ENCODE assay signal across 8 cellular contexts in genomic region chr19:47130120-47130588, GRCh38. TPM values are rescaled to one million over a fixed set of nuclear protein-coding genes. Genes with fewer than 3 reads are reported as not detected.
DNase-seq lines count a peak whose midpoint lies in the region; ATAC-seq, FAIRE-seq and TF ChIP-seq lines count a peak whose summit lies in the region.

No MANE protein-coding gene starts in this region.

- ATAC-seq in SK-N-SH treated with all-trans-retinoic acid at 6 μM for 48 hours (no peak), HG02970 (IDR thresholded peaks at IDR 0.05; ENCODE audit: low FRiP score, unreplicated experiment) (no peak), HG02763 (IDR thresholded peaks at IDR 0.05; ENCODE audit: unreplicated experiment) (no peak)
- no peak for ATAC-seq in stimulated activated naive CD8-positive, alpha-beta T cell treated with anti-CD3 and anti-CD28 coated beads, Interleukin-15, amount 100 ng/mL, for 72 hours

- intact Hi-C loops in activated T-helper 1 cell treated with anti-CD3 and anti-CD28 coated beads, Interleukin-12 subunit alpha, Interleukin-12 subunit beta, Interleukin-2, Interleukin-4 antibody, amounts not matched to agents 30 ng/mL and 10 ng/mL and 1 ng/mL, durations not matched to agents 14 hours and 24 hours and 36 hours (cut with micrococcal nuclease): loop anchor here (1.0 to 2.0 kb wide), 5 partner anchors 17 to 144 kb away; partner anchors contain the start of genes INAFM1 and ZC3H4
- intact Hi-C loops in kidney (cut with DNase I): no loop called here

- H3K27ac ChIP-seq in SK-N-SH (ENCODE audit: low read depth in 2 of 2, low read length in 1 of 2): peak overlapping the region; percentile 20 to 50; a peak in 2 of 4 replicates
- peak overlapping the region in 1 of 2 donors; percentile 89 for H3K27ac ChIP-seq in kidney (ENCODE audit: low read depth in 2 of 2, low read length in 2 of 2)

- peaks cover 35% of the 10 kb centered on the region for H4K20me1 ChIP-seq in SK-N-SH (ENCODE audit: insufficient read depth)

- peaks cover 51% of the 10 kb centered on the region for H3K4me1 Mint-ChIP-seq in activated T-helper 1 cell treated with anti-CD3 and anti-CD28 coated beads, Interleukin-12 subunit alpha, Interleukin-12 subunit beta, Interleukin-2, Interleukin-4 antibody, amounts not matched to agents 30 ng/mL and 10 ng/mL and 1 ng/mL, durations not matched to agents 14 hours and 24 hours and 36 hours (ENCODE audit: low read depth)
- H3K4me1 Mint-ChIP-seq in stimulated activated naive CD8-positive, alpha-beta T cell treated with anti-CD3 and anti-CD28 coated beads, Interleukin-15, amount 100 ng/mL, for 72 hours: peaks cover 54% of the 10 kb centered on the region

- TF ChIP-seq CTCF in SK-N-SH (IDR thresholded peaks at IDR 0.05) (no peak), kidney (IDR thresholded peaks at IDR 0.05; ENCODE audit: borderline replicate concordance, extremely low read depth, insufficient read depth) (no peak)

- H3K79me2 ChIP-seq in SK-N-SH (ENCODE audit: insufficient read depth): peaks cover 44% of the 10 kb centered on the region

- DNase-seq in SK-N-SH (no peak), kidney (no peak), NCI-H226 (no peak)
- no peak for DNase-seq in activated T-helper 1 cell treated with anti-CD3 and anti-CD28 coated beads, Interleukin-12 subunit alpha, Interleukin-12 subunit beta, Interleukin-2, Interleukin-4 antibody, amounts not matched to agents 30 ng/mL and 10 ng/mL and 1 ng/mL, durations not matched to agents 14 hours and 24 hours and 36 hours (ENCODE audit: low spot score)
- DNase-seq in stimulated activated naive CD8-positive, alpha-beta T cell treated with anti-CD3 and anti-CD28 coated beads, Interleukin-15, amount 100 ng/mL, for 72 hours: no peak

- no peak for FAIRE-seq in kidney (lab: Jason Lieb, UNC)

- H3K27me3 Mint-ChIP-seq in activated T-helper 1 cell treated with anti-CD3 and anti-CD28 coated beads, Interleukin-12 subunit alpha, Interleukin-12 subunit beta, Interleukin-2, Interleukin-4 antibody, amounts not matched to agents 30 ng/mL and 10 ng/mL and 1 ng/mL, durations not matched to agents 14 hours and 24 hours and 36 hours (ENCODE audit: insufficient read depth): peaks cover 4% of the 10 kb centered on the region
- no peaks in the 10 kb centered on the region for H3K27me3 Mint-ChIP-seq in stimulated activated naive CD8-positive, alpha-beta T cell treated with anti-CD3 and anti-CD28 coated beads, Interleukin-15, amount 100 ng/mL, for 72 hours

- no peaks in the 10 kb centered on the region for H3K27me3 ChIP-seq in SK-N-SH (ENCODE audit: insufficient read depth)

- peak overlapping the region; percentile 97 for H3K27ac Mint-ChIP-seq in activated T-helper 1 cell treated with anti-CD3 and anti-CD28 coated beads, Interleukin-12 subunit alpha, Interleukin-12 subunit beta, Interleukin-2, Interleukin-4 antibody, amounts not matched to agents 30 ng/mL and 10 ng/mL and 1 ng/mL, durations not matched to agents 14 hours and 24 hours and 36 hours
- H3K27ac Mint-ChIP-seq in stimulated activated naive CD8-positive, alpha-beta T cell treated with anti-CD3 and anti-CD28 coated beads, Interleukin-15, amount 100 ng/mL, for 72 hours: peak overlapping the region in 1 of 2 donors; percentile 100

- H3K9me2 ChIP-seq in SK-N-SH: no peaks in the 10 kb centered on the region

- 72% methylated on average over 8 of the region's 8 CpGs for WGBS in SK-N-SH (ENCODE audit: low lambda C conversion rate)

- no peak overlapping the region for H3K4me2 ChIP-seq in SK-N-SH

- no peak for TF ChIP-seq EP300 in SK-N-SH (IDR thresholded peaks at IDR 0.05; ENCODE audit: borderline replicate concordance in 1 of 2, low read depth in 1 of 2, low read length in 1 of 2)

- TF ChIP-seq RAD21 in SK-N-SH (IDR thresholded peaks at IDR 0.05; ENCODE audit: low read length): no peak

- H3K36me3 ChIP-seq in SK-N-SH (replicated peaks in 1 of 2; ENCODE audit: control insufficient read depth in 1 of 2, insufficient read depth in 2 of 2, low read length in 1 of 2) (peaks cover 0 to 11% of the 10 kb centered on the region in 2 experiments), kidney (ENCODE audit: control insufficient read depth in 1 of 2, insufficient read depth in 2 of 2, low read length in 2 of 2) (no peaks in the 10 kb centered on the region)

- peaks cover 8% of the 10 kb centered on the region for H3F3A ChIP-seq in SK-N-SH (replicated peaks; ENCODE audit: insufficient read depth)

- H3K36me3 Mint-ChIP-seq in activated T-helper 1 cell treated with anti-CD3 and anti-CD28 coated beads, Interleukin-12 subunit alpha, Interleukin-12 subunit beta, Interleukin-2, Interleukin-4 antibody, amounts not matched to agents 30 ng/mL and 10 ng/mL and 1 ng/mL, durations not matched to agents 14 hours and 24 hours and 36 hours (ENCODE audit: low read depth): peaks cover 31% of the 10 kb centered on the region

- no peak overlapping the region for H3K9ac ChIP-seq in SK-N-SH
- no peak overlapping the region for H3K9ac ChIP-seq in kidney (ENCODE audit: low read length in 2 of 2)

- POLR2A ChIA-PET in SK-N-SH (lab: Yijun Ruan, JAX): interaction anchor here (1.3 to 1.8 kb wide), 3 partner anchors 17 to 113 kb away, joined by 3 to 9 read pairs (median 7); partner anchors contain the start of gene ZC3H4

- no peak overlapping the region for H3K4me3 ChIP-seq in SK-N-SH (ENCODE audit: low read depth in 2 of 2, low read length in 1 of 2)
- H3K4me3 ChIP-seq in kidney (ENCODE audit: low read length in 2 of 2): peak overlapping the region; percentile 35 to 91

- H3K4me1 ChIP-seq in SK-N-SH (ENCODE audit: control insufficient read depth in 1 of 2, insufficient read depth in 2 of 2, low read depth in 1 of 2, low read length in 1 of 2) (peaks cover 2 to 18% of the 10 kb centered on the region in 2 experiments; a peak in 3 of 4 replicates), kidney (ENCODE audit: control insufficient read depth in 1 of 2, insufficient read depth in 1 of 2, low read depth in 1 of 2, low read length in 2 of 2) (peaks cover 0 to 2% of the 10 kb centered on the region in 2 donors)

- peaks cover 3% of the 10 kb centered on the region for H3K9me3 Mint-ChIP-seq in activated T-helper 1 cell treated with anti-CD3 and anti-CD28 coated beads, Interleukin-12 subunit alpha, Interleukin-12 subunit beta, Interleukin-2, Interleukin-4 antibody, amounts not matched to agents 30 ng/mL and 10 ng/mL and 1 ng/mL, durations not matched to agents 14 hours and 24 hours and 36 hours
- peaks cover 4 to 9% of the 10 kb centered on the region in 2 donors for H3K9me3 Mint-ChIP-seq in stimulated activated naive CD8-positive, alpha-beta T cell treated with anti-CD3 and anti-CD28 coated beads, Interleukin-15, amount 100 ng/mL, for 72 hours

- peak overlapping the region; percentile 100 for H3K4me3 Mint-ChIP-seq in activated T-helper 1 cell treated with anti-CD3 and anti-CD28 coated beads, Interleukin-12 subunit alpha, Interleukin-12 subunit beta, Interleukin-2, Interleukin-4 antibody, amounts not matched to agents 30 ng/mL and 10 ng/mL and 1 ng/mL, durations not matched to agents 14 hours and 24 hours and 36 hours
- H3K4me3 Mint-ChIP-seq in stimulated activated naive CD8-positive, alpha-beta T cell treated with anti-CD3 and anti-CD28 coated beads, Interleukin-15, amount 100 ng/mL, for 72 hours: peak overlapping the region; percentile 99 to 100

- peak overlapping the region; percentile 85 for H2AFZ ChIP-seq in SK-N-SH (ENCODE audit: low read depth)

- CTCF ChIA-PET in SK-N-SH (lab: Yijun Ruan, JAX): interaction anchor here (0.7 to 1.6 kb wide), 4 partner anchors 11 to 118 kb away, joined by 3 to 5 read pairs (median 4); no protein-coding TSS in a partner anchor

- H3K9me3 ChIP-seq in SK-N-SH (no peaks in the 10 kb centered on the region), kidney (ENCODE audit: control insufficient read depth in 1 of 2, low read length in 2 of 2) (no peaks in the 10 kb centered on the region)

TF ChIP-seq in SK-N-SH, 30 proteins besides CTCF, POLR2A, EP300 and RAD21 (continues in another document):
- TF ChIP-seq NRF1 (IDR thresholded peaks at IDR 0.05; ENCODE audit: low read depth, low read length) (no peak), MXI1 (IDR thresholded peaks at IDR 0.05; ENCODE audit: low read depth, low read length) (no peak), TAF1 (IDR thresholded peaks at IDR 0.05; ENCODE audit: borderline replicate concordance, low read depth, low read length) (no peak), POLR2AphosphoS5 (IDR thresholded peaks at IDR 0.05; ENCODE audit: low read depth, low read length) (no peak), TEAD4 (IDR thresholded peaks at IDR 0.05; ENCODE audit: borderline replicate concordance, insufficient read depth) (no peak)

TF ChIP-seq in SK-N-SH treated with all-trans-retinoic acid at 6 μM for 48 hours, 23 proteins besides CTCF, POLR2A, EP300 and RAD21 (continues in another document):
- no peak for TF ChIP-seq CREB5 (CRISPR knock-in tag; IDR thresholded peaks at IDR 0.05; ENCODE audit: low read depth)
- no peak for TF ChIP-seq ZNF8 (CRISPR knock-in tag; IDR thresholded peaks at IDR 0.05)
- TF ChIP-seq ZNF565 (CRISPR knock-in tag; conservative IDR thresholded peaks at IDR 0.05; ENCODE audit: low read depth): no peak
- no peak for TF ChIP-seq OSR1 (CRISPR knock-in tag; IDR thresholded peaks at IDR 0.05)

RNA-seq across cellular contexts. Expression of gene SAE1, which starts 0.5 kb away (rescaled TPM):
- polyA plus RNA-seq in SK-N-SH (2012; rRNA removed) (123 and 126 TPM in 2 replicates), kidney (ENCODE audit: insufficient read depth, low read depth, low replicate concordance) (39.5 TPM)
- 137 and 140 TPM in 2 replicates for polyA plus RNA-seq in SK-N-SH (2012; cell fraction: cytosol; rRNA removed)
- 44.7 and 62.7 TPM in 2 replicates for polyA plus RNA-seq in SK-N-SH (2012; cell fraction: nucleus; rRNA removed)
- 141 and 142 TPM in 2 replicates for total RNA-seq in activated T-helper 1 cell treated with anti-CD3 and anti-CD28 coated beads, Interleukin-12 subunit alpha, Interleukin-12 subunit beta, Interleukin-2, Interleukin-4 antibody, amounts not matched to agents 30 ng/mL and 10 ng/mL and 1 ng/mL, durations not matched to agents 14 hours and 24 hours and 36 hours
- 49.4 TPM for total RNA-seq in kidney

RNA-seq across cellular contexts. Expression of gene ZC3H4, which starts 16.6 kb away (rescaled TPM):
- polyA plus RNA-seq in SK-N-SH (2012; rRNA removed) (3.9 and 7.6 TPM in 2 replicates), kidney (ENCODE audit: insufficient read depth, low read depth, low replicate concordance) (5.7 TPM)
- polyA plus RNA-seq in SK-N-SH (2012; cell fraction: cytosol; rRNA removed): 4.6 and 5.7 TPM in 2 replicates
- 14.8 and 20.3 TPM in 2 replicates for polyA plus RNA-seq in SK-N-SH (2012; cell fraction: nucleus; rRNA removed)
- total RNA-seq in activated T-helper 1 cell treated with anti-CD3 and anti-CD28 coated beads, Interleukin-12 subunit alpha, Interleukin-12 subunit beta, Interleukin-2, Interleukin-4 antibody, amounts not matched to agents 30 ng/mL and 10 ng/mL and 1 ng/mL, durations not matched to agents 14 hours and 24 hours and 36 hours: 111 and 114 TPM in 2 replicates
- total RNA-seq in kidney: 55.2 TPM

Comparison
In these comparisons a context has a peak if more than half of its experiments do, and no peak if none do; other contexts are left out.
1. H3K4me3 ChIP-seq: peak in kidney (2 of 2); none in SK-N-SH (0 of 2).